15 cellular contexts compared by ENCODE assay signal in genomic region chr3:99900248-99900647, GRCh38.
DNase-seq lines count a peak whose midpoint lies in the region; ATAC-seq and TF ChIP-seq lines count a peak whose summit lies in the region.
"Had no signal": no experiment of that assay in that cellular context is flagged by ENCODE, and none has a peak within 500 bp of the region (broad histone marks: within the 10 kb centered on the region; RNA-seq: fewer than 3 reads in every experiment).

No MANE protein-coding gene starts in this region.

- TF ChIP-seq CTCF in mammary epithelial cell (conservative IDR thresholded peaks at IDR 0.05 in 1 of 2, IDR thresholded peaks at IDR 0.05 in 1 of 2; ENCODE audit: extremely low read depth in 1 of 2, insufficient read depth in 1 of 2, low read depth in 1 of 2, low read length in 2 of 2): no peak
- TF ChIP-seq CTCF in breast epithelium (IDR thresholded peaks at IDR 0.05): no peak
- TF ChIP-seq CTCF in Panc1 (IDR thresholded peaks at IDR 0.05): no peak
- TF ChIP-seq CTCF in foreskin keratinocyte (conservative IDR thresholded peaks at IDR 0.05): no peak

- H3K9me3 Mint-ChIP-seq in activated naive CD4-positive, alpha-beta T cell treated with anti-CD3 and anti-CD28 coated beads, Interleukin-2, amount 10 ng/mL, durations not matched to agents 7 days and 5 days: no peaks in the 10 kb centered on the region
- no peaks in the 10 kb centered on the region for H3K9me3 Mint-ChIP-seq in activated T-helper 17 cell treated with anti-CD3 and anti-CD28 coated beads, Interleukin-2, amount 50 U/mL, for 72 hours

- H3K36me3 ChIP-seq in mammary epithelial cell (ENCODE audit: insufficient read depth, low read length) (no peaks in the 10 kb centered on the region), breast epithelium (no peaks in the 10 kb centered on the region), Panc1 (ENCODE audit: control insufficient read depth, insufficient read depth, low read length) (no peaks in the 10 kb centered on the region), subcutaneous abdominal adipose tissue (ENCODE audit: control insufficient read depth in 5 of 5, insufficient read depth in 5 of 5, low read length in 5 of 5) (no peaks in the 10 kb centered on the region)
- H3K36me3 ChIP-seq: MG63 had no signal

- ATAC-seq in Panc1 (no peak), foreskin keratinocyte (no peak)
- no peak for ATAC-seq in activated T-helper 17 cell treated with anti-CD3 and anti-CD28 coated beads, Interleukin-2, amount 50 U/mL, for 72 hours (replicated peaks)

- H3K4me3 Mint-ChIP-seq in activated naive CD4-positive, alpha-beta T cell treated with anti-CD3 and anti-CD28 coated beads, Interleukin-2, amount 10 ng/mL, durations not matched to agents 7 days and 5 days: no peak overlapping the region
- H3K4me3 Mint-ChIP-seq in activated T-helper 17 cell treated with anti-CD3 and anti-CD28 coated beads, Interleukin-2, amount 50 U/mL, for 72 hours: no peak overlapping the region

- no TSS peak for BruUV-seq in mammary epithelial cell (replicated peaks; lab: Mats Ljungman, UMichigan)
- no TSS peak for BruUV-seq in Panc1 (replicated peaks; lab: Mats Ljungman, UMichigan)

- no peak overlapping the region for H3K27ac Mint-ChIP-seq in activated naive CD4-positive, alpha-beta T cell treated with anti-CD3 and anti-CD28 coated beads, Interleukin-2, amount 10 ng/mL, durations not matched to agents 7 days and 5 days
- no peak overlapping the region for H3K27ac Mint-ChIP-seq in activated T-helper 17 cell treated with anti-CD3 and anti-CD28 coated beads, Interleukin-2, amount 50 U/mL, for 72 hours

- dilution Hi-C loops in mammary epithelial cell (cut with HindIII; ENCODE audit: low sequenced_read_pairs): no loop called here

- no peak for TF ChIP-seq POLR2A in breast epithelium (IDR thresholded peaks at IDR 0.05)

- CTCF ChIA-PET in mammary epithelial cell (lab: Charles Lee; ENCODE audit: low non-redundant PET) (interaction anchor here (0.6 kb wide), 1 partner anchor 57 kb away, joined by 3 read pairs; no protein-coding TSS in a partner anchor), Panc1 (lab: Charles Lee) (no interaction called here)
- CTCF ChIA-PET in activated naive CD4-positive, alpha-beta T cell treated with anti-CD3 and anti-CD28 coated beads, Interleukin-2, amount 10 ng/mL, durations not matched to agents 7 days and 5 days (lab: Charles Lee): no interaction called here

- intact Hi-C loops in mammary epithelial cell (cut with micrococcal nuclease): loop anchor here (5.0 kb wide), 2 partner anchors 38 to 142 kb away; no protein-coding TSS in a partner anchor
- intact Hi-C loops in breast epithelium (cut with DNase I; ENCODE audit: low total_unique reads): no loop called here
- intact Hi-C loops in Panc1 (cut with micrococcal nuclease; ENCODE audit: unreplicated experiment): no loop called here

- H2AFZ ChIP-seq in mammary epithelial cell (ENCODE audit: low read depth, low read length): peak overlapping the region; percentile 38

- POLR2A ChIA-PET in Panc1 (lab: Charles Lee): interaction anchor here (0.6 kb wide), 1 partner anchor 636 kb away, joined by 4 read pairs; no protein-coding TSS in a partner anchor

- H3K4me3 ChIP-seq in mammary epithelial cell (replicated peaks in 1 of 3; ENCODE audit: insufficient read depth in 1 of 3, low read depth in 2 of 3, low read length in 3 of 3) (no peak overlapping the region), breast epithelium (no peak overlapping the region), Panc1 (ENCODE audit: low read depth in 2 of 2, low read length in 2 of 2) (no peak overlapping the region), subcutaneous abdominal adipose tissue (ENCODE audit: low read depth in 1 of 5, low read length in 5 of 5) (no peak overlapping the region)
- H3K4me3 ChIP-seq: MG63 had no signal

- no peaks in the 10 kb centered on the region for H3K27me3 ChIP-seq in mammary epithelial cell (ENCODE audit: insufficient read depth, low read length)
- H3K27me3 ChIP-seq in breast epithelium: no peaks in the 10 kb centered on the region
- H3K27me3 ChIP-seq in Panc1 (ENCODE audit: control insufficient read depth, insufficient read depth, low read length): no peaks in the 10 kb centered on the region
- H3K27me3 ChIP-seq in foreskin keratinocyte: no peaks in the 10 kb centered on the region
- H3K27me3 ChIP-seq in subcutaneous abdominal adipose tissue (ENCODE audit: control insufficient read depth in 5 of 5, insufficient read depth in 4 of 5, low read length in 5 of 5): no peaks in the 10 kb centered on the region
- H3K27me3 ChIP-seq: MG63 had no signal

- H4K20me1 ChIP-seq in mammary epithelial cell (ENCODE audit: insufficient read depth, low read length): no peaks in the 10 kb centered on the region

- H3K27me3 Mint-ChIP-seq in activated naive CD4-positive, alpha-beta T cell treated with anti-CD3 and anti-CD28 coated beads, Interleukin-2, amount 10 ng/mL, durations not matched to agents 7 days and 5 days: no peaks in the 10 kb centered on the region
- H3K27me3 Mint-ChIP-seq in activated T-helper 17 cell treated with anti-CD3 and anti-CD28 coated beads, Interleukin-2, amount 50 U/mL, for 72 hours: no peaks in the 10 kb centered on the region

- DNase-seq in mammary epithelial cell (no peak), breast epithelium (ENCODE audit: low spot score in 2 of 2) (no peak), Panc1 (ENCODE audit: low read depth, low spot score) (no peak), foreskin keratinocyte (no peak), NAMALWA (ENCODE audit: low spot score) (no peak)
- DNase-seq in activated naive CD4-positive, alpha-beta T cell treated with anti-CD3 and anti-CD28 coated beads, Interleukin-2, amount 10 ng/mL, durations not matched to agents 7 days and 5 days: no peak
- DNase-seq: 8988T, COR-L47, MG63, NCI-H1105 treated with DMSO at 0.1 percent for 48 hours, NCI-H187, Right ventricle myocardium superior had no signal

- H3K36me3 Mint-ChIP-seq in activated naive CD4-positive, alpha-beta T cell treated with anti-CD3 and anti-CD28 coated beads, Interleukin-2, amount 10 ng/mL, durations not matched to agents 7 days and 5 days: no peaks in the 10 kb centered on the region
- H3K36me3 Mint-ChIP-seq in activated T-helper 17 cell treated with anti-CD3 and anti-CD28 coated beads, Interleukin-2, amount 50 U/mL, for 72 hours (ENCODE audit: low read depth): no peaks in the 10 kb centered on the region

- H3K27ac ChIP-seq in mammary epithelial cell (ENCODE audit: insufficient read depth, low read depth, low read length): peak overlapping the region; percentile 99
- no peak overlapping the region for H3K27ac ChIP-seq in breast epithelium
- peak overlapping the region; percentile 61 for H3K27ac ChIP-seq in Panc1 (ENCODE audit: low read length)
- H3K27ac ChIP-seq in foreskin keratinocyte: peak overlapping the region; percentile 85
- H3K27ac ChIP-seq in subcutaneous abdominal adipose tissue (ENCODE audit: low read depth, low read length): peak overlapping the region; percentile 71
- H3K27ac ChIP-seq: C4-2B had no signal

- H3K4me1 ChIP-seq in mammary epithelial cell (ENCODE audit: insufficient read depth, low read length) (peaks cover 45% of the 10 kb centered on the region), breast epithelium (no peaks in the 10 kb centered on the region), Panc1 (ENCODE audit: control insufficient read depth, insufficient read depth, low read length) (peaks cover 27% of the 10 kb centered on the region), foreskin keratinocyte (peaks cover 64% of the 10 kb centered on the region), subcutaneous abdominal adipose tissue (ENCODE audit: control insufficient read depth in 5 of 5, insufficient read depth in 5 of 5, low read length in 5 of 5) (peaks cover 0 to 35% (median 28%) of the 10 kb centered on the region in 5 donors)

- H3K9ac ChIP-seq in mammary epithelial cell (ENCODE audit: insufficient read depth, low read length) (no peak overlapping the region), subcutaneous abdominal adipose tissue (ENCODE audit: low read length in 5 of 5) (no peak overlapping the region)

- H3K4me2 ChIP-seq in mammary epithelial cell (ENCODE audit: insufficient read depth, low read depth, low read length): no peak overlapping the region

- H3K9me3 ChIP-seq in mammary epithelial cell (replicated peaks; ENCODE audit: insufficient read depth, low read length) (no peaks in the 10 kb centered on the region), breast epithelium (no peaks in the 10 kb centered on the region), Panc1 (ENCODE audit: control insufficient read depth, insufficient read depth, low read depth, low read length) (no peaks in the 10 kb centered on the region), subcutaneous abdominal adipose tissue (ENCODE audit: control insufficient read depth in 5 of 5, low read length in 5 of 5) (no peaks in the 10 kb centered on the region)
- H3K9me3 ChIP-seq: MG63 had no signal

- in situ Hi-C loops in mammary epithelial cell (cut with MboI; ENCODE audit: low sequenced_read_pairs in 2 of 2) (no loop called here), Panc1 (cut with HindIII; ENCODE audit: low pct_unique_long_range_greater_than_20kb, low sequenced_read_pairs) (no loop called here)

- WGBS in mammary epithelial cell (ENCODE audit: low coverage, missing lambda C conversion rate): 100% methylated on average over 1 of the region's 1 CpG

- no peaks in the 10 kb centered on the region for H3K4me1 Mint-ChIP-seq in activated naive CD4-positive, alpha-beta T cell treated with anti-CD3 and anti-CD28 coated beads, Interleukin-2, amount 10 ng/mL, durations not matched to agents 7 days and 5 days
- peaks cover 14% of the 10 kb centered on the region for H3K4me1 Mint-ChIP-seq in activated T-helper 17 cell treated with anti-CD3 and anti-CD28 coated beads, Interleukin-2, amount 50 U/mL, for 72 hours

- H3K79me2 ChIP-seq in mammary epithelial cell (ENCODE audit: insufficient read depth, low read length): peaks cover 31% of the 10 kb centered on the region

Comparison
In these comparisons a context has a peak if more than half of its experiments do, and no peak if none do; other contexts are left out.
1. H3K27ac ChIP-seq: peak in mammary epithelial cell (single experiment), Panc1 (single experiment), foreskin keratinocyte (single experiment) and subcutaneous abdominal adipose tissue (single experiment); none in breast epithelium (0 of 2).